ENCODE assay signal across 32 cellular contexts in genomic region chr1:220076861-220077762, GRCh38. TPM values are rescaled to one million over a fixed set of nuclear protein-coding genes. Genes with fewer than 3 reads are reported as not detected.
A peak's percentile ranks its signal among the peaks of the same experiment; 100 is the strongest.
DNase-seq lines count a peak whose midpoint lies in the region; ATAC-seq and TF ChIP-seq lines count a peak whose summit lies in the region.
"Had no signal": no experiment of that assay in that cellular context is flagged by ENCODE, and none has a peak within 500 bp of the region (broad histone marks: within the 10 kb centered on the region; RNA-seq: fewer than 3 reads in every experiment).

No MANE protein-coding gene starts in this region.

- 0 out of 2 replicates have a peak, but pooled peaks cover 4% of the 10 kb centered on the region for H3K36me3 ChIP-seq in PC-3 (ENCODE audit: low read depth, low read length)
- H3K36me3 ChIP-seq: neural progenitor cell had no signal

- no peak overlapping the region for H3K4me3 ChIP-seq in PC-3 (ENCODE audit: low read length)
- H3K4me3 ChIP-seq: cardiac muscle cell, coronary artery, neural progenitor cell had no signal

- H3K27ac Mint-ChIP-seq in memory B cell (peak overlapping the region; percentile 31), Calu3 (ENCODE audit: unreplicated experiment) (no peak overlapping the region)
- H3K27ac Mint-ChIP-seq: activated CD4-positive, alpha-beta T cell treated with anti-CD3 and anti-CD28 coated beads, Interleukin-2, amount 10 ng/mL, durations not matched to agents 24 days and 14 days; activated naive CD8-positive, alpha-beta T cell; neural progenitor cell; stimulated activated naive CD8-positive, alpha-beta T cell treated with anti-CD3 and anti-CD28 coated beads, Interleukin-15, amount 100 ng/mL, for 72 hours had no signal

- no peak overlapping the region for H3K9ac ChIP-seq in PC-3 (ENCODE audit: low read length)
- H3K9ac ChIP-seq: neural progenitor cell had no signal

- H3K27me3 Mint-ChIP-seq in memory B cell: no peaks in the 10 kb centered on the region
- no peaks in the 10 kb centered on the region for H3K27me3 Mint-ChIP-seq in Calu3 (ENCODE audit: unreplicated experiment)
- H3K27me3 Mint-ChIP-seq: activated CD4-positive, alpha-beta T cell treated with anti-CD3 and anti-CD28 coated beads, Interleukin-2, amount 10 ng/mL, durations not matched to agents 24 days and 14 days; activated naive CD8-positive, alpha-beta T cell; stimulated activated naive CD8-positive, alpha-beta T cell treated with anti-CD3 and anti-CD28 coated beads, Interleukin-15, amount 100 ng/mL, for 72 hours had no signal

- H3K27ac ChIP-seq in PC-3 (ENCODE audit: low read length): peak overlapping the region; percentile 31; the same call in 1 of the 2 replicates
- H3K27ac ChIP-seq: cardiac muscle cell, coronary artery, HL-60, neural progenitor cell, WERI-Rb-1 had no signal

- CTCF ChIA-PET in PC-3 (lab: Charles Lee): interaction anchor here (0.6 kb wide), 1 partner anchor 85 kb away, joined by 12 read pairs; no protein-coding TSS in a partner anchor
- CTCF ChIA-PET in Calu3 (lab: Charles Lee): no interaction called here

- in situ Hi-C loops in GM13977 (cut with MboI; ENCODE audit: low pct_unique_long_range_greater_than_20kb, low sequenced_read_pairs, unreplicated experiment): no loop called here

- H3K36me3 Mint-ChIP-seq in memory B cell (peaks cover 26% of the 10 kb centered on the region), Calu3 (ENCODE audit: insufficient read depth, unreplicated experiment) (peaks cover 6% of the 10 kb centered on the region)

- no peak overlapping the region for H2AFZ ChIP-seq in PC-3 (ENCODE audit: low read length)
- H2AFZ ChIP-seq: neural progenitor cell had no signal

- no peaks in the 10 kb centered on the region for H3K9me2 ChIP-seq in PC-3 (replicated peaks; ENCODE audit: low read length)

- ATAC-seq in PC-3 (peak; percentile 99), memory B cell (ENCODE audit: low read depth) (no peak), GM18517 (IDR thresholded peaks at IDR 0.05; ENCODE audit: unreplicated experiment) (no peak)
- ATAC-seq: left cardiac atrium; Panc1; right cardiac atrium; stimulated activated naive CD8-positive, alpha-beta T cell treated with anti-CD3 and anti-CD28 coated beads, Interleukin-15, amount 100 ng/mL, for 72 hours had no signal

- H3K9me3 Mint-ChIP-seq in memory B cell (no peaks in the 10 kb centered on the region), Calu3 (ENCODE audit: low read depth, unreplicated experiment) (no peaks in the 10 kb centered on the region)
- H3K9me3 Mint-ChIP-seq: activated CD4-positive, alpha-beta T cell treated with anti-CD3 and anti-CD28 coated beads, Interleukin-2, amount 10 ng/mL, durations not matched to agents 24 days and 14 days; neural progenitor cell; stimulated activated naive CD8-positive, alpha-beta T cell treated with anti-CD3 and anti-CD28 coated beads, Interleukin-15, amount 100 ng/mL, for 72 hours had no signal

- intact Hi-C loops in PC-3 (cut with micrococcal nuclease): no loop called here
- intact Hi-C loops in Calu3 (cut with micrococcal nuclease; ENCODE audit: unreplicated experiment): no loop called here

- no peaks in the 10 kb centered on the region for H3K4me1 ChIP-seq in PC-3 (ENCODE audit: insufficient read depth, low read length)
- H3K4me1 ChIP-seq: neural progenitor cell had no signal

- H3K79me2 ChIP-seq in PC-3 (ENCODE audit: low read length): peaks cover 4% of the 10 kb centered on the region; the same call in 1 of the 2 replicates

- DNase-seq in COLO829 (ENCODE audit: low spot score) (peak; percentile 87), PC-3 (peak; percentile 33), dermis blood vessel endothelial cell (peak; percentile 43), memory B cell (ENCODE audit: low spot score in 2 of 2) (no peak), Calu3 (no peak), NCI-H1092 treated with DMSO at 0.1 percent for 48 hours (lab: John Stamatoyannopoulos, UW) (no peak), GM13977 (ENCODE audit: low spot score) (no peak)
- DNase-seq: activated CD8-positive, alpha-beta memory T cell treated with anti-CD3 and anti-CD28 coated beads for 24 hours; activated T-cell treated with anti-CD3 and anti-CD28 coated beads for 4 hours; anterior cingulate cortex; DND-41; Kasumi-1; left cardiac atrium; mammary epithelial cell; NCI-H1436 treated with DMSO at 0.1 percent for 48 hours; NCI-H345; NCI-H69; posterior cingulate gyrus; right cardiac atrium; SHP77; stimulated activated CD8-positive, alpha-beta memory T cell treated with anti-CD3 and anti-CD28 coated beads, Interleukin-4, amount 100 ng/mL, for 48 hours; stimulated activated naive CD8-positive, alpha-beta T cell treated with anti-CD3 and anti-CD28 coated beads, Interleukin-15, amount 100 ng/mL, for 72 hours; SW 1271; WERI-Rb-1 had no signal

- H3K4me2 ChIP-seq in PC-3 (ENCODE audit: low read length): no peak overlapping the region
- H3K4me2 ChIP-seq: neural progenitor cell had no signal

- H3F3A ChIP-seq in PC-3 (ENCODE audit: low read length, unreplicated experiment): peaks cover 8% of the 10 kb centered on the region

- H4K20me1 ChIP-seq in PC-3 (ENCODE audit: low read length): no peaks in the 10 kb centered on the region

- H3K4me1 Mint-ChIP-seq in memory B cell (peaks cover 8% of the 10 kb centered on the region), Calu3 (ENCODE audit: low read depth, unreplicated experiment) (no peaks in the 10 kb centered on the region)
- H3K4me1 Mint-ChIP-seq: activated CD4-positive, alpha-beta T cell treated with anti-CD3 and anti-CD28 coated beads, Interleukin-2, amount 10 ng/mL, durations not matched to agents 24 days and 14 days; neural progenitor cell; stimulated activated naive CD8-positive, alpha-beta T cell treated with anti-CD3 and anti-CD28 coated beads, Interleukin-15, amount 100 ng/mL, for 72 hours had no signal

- TF ChIP-seq CTCF in PC-3 (conservative IDR thresholded peaks at IDR 0.05; ENCODE audit: low read depth, low read length): no peak
- no peak for TF ChIP-seq CTCF in Calu3 (IDR thresholded peaks at IDR 0.05; ENCODE audit: unreplicated experiment)
- TF ChIP-seq CTCF in GM13977 (IDR thresholded peaks at IDR 0.05; ENCODE audit: extremely low read depth, insufficient read depth, missing control alignments): no peak

- BruUV-seq in PC-3 (replicated peaks; lab: Mats Ljungman, UMichigan) (no TSS peak), Calu3 (replicated peaks; lab: Mats Ljungman, UMichigan) (no TSS peak)

- no peaks in the 10 kb centered on the region for H3K27me3 ChIP-seq in PC-3 (ENCODE audit: low read length)
- H3K27me3 ChIP-seq: cardiac muscle cell, neural progenitor cell had no signal

- H3K9me3 ChIP-seq in PC-3 (ENCODE audit: low read length): no peaks in the 10 kb centered on the region

- no peak overlapping the region for H3K4me3 Mint-ChIP-seq in memory B cell
- no peak overlapping the region for H3K4me3 Mint-ChIP-seq in Calu3 (ENCODE audit: low read depth, unreplicated experiment)
- H3K4me3 Mint-ChIP-seq: activated CD4-positive, alpha-beta T cell treated with anti-CD3 and anti-CD28 coated beads, Interleukin-2, amount 10 ng/mL, durations not matched to agents 24 days and 14 days; activated naive CD8-positive, alpha-beta T cell; neural progenitor cell; stimulated activated naive CD8-positive, alpha-beta T cell treated with anti-CD3 and anti-CD28 coated beads, Interleukin-15, amount 100 ng/mL, for 72 hours had no signal

- POLR2A ChIA-PET in PC-3 (lab: Charles Lee; ENCODE audit: unreplicated experiment): interaction anchor here (0.6 kb wide), 1 partner anchor 140 kb away, joined by 4 read pairs; no protein-coding TSS in a partner anchor

RNA-seq across cellular contexts. Expression of gene BPNT1, which starts 12.5 kb away (rescaled TPM):
- total RNA-seq in PC-3 (2014; rRNA removed) (40.7 and 49.7 TPM in 2 replicates), dermis blood vessel endothelial cell (37.3 and 42.4 TPM in 2 replicates), Calu3 (2022) (46.9 and 49.9 TPM in 2 replicates)

RNA-seq across cellular contexts. Expression of gene IARS2, which starts 16.8 kb away (rescaled TPM):
- total RNA-seq in PC-3 (2014; rRNA removed) (152 and 162 TPM in 2 replicates), dermis blood vessel endothelial cell (89.2 and 130 TPM in 2 replicates), Calu3 (2022) (95.5 and 104 TPM in 2 replicates)

RNA-seq across cellular contexts. Expression of gene EPRS1, which starts 30.8 kb away (rescaled TPM):
- total RNA-seq in PC-3 (2014; rRNA removed) (186 and 226 TPM in 2 replicates), dermis blood vessel endothelial cell (101 and 154 TPM in 2 replicates), Calu3 (2022) (143 and 155 TPM in 2 replicates)

Comparison
In these comparisons a context has a peak if more than half of its experiments do, and no peak if none do; other contexts are left out.
1. DNase-seq: peak in COLO829 (single experiment), PC-3 (single experiment) and dermis blood vessel endothelial cell (single experiment); none in memory B cell (0 of 2), Calu3 (single experiment), NCI-H1092 treated with DMSO at 0.1 percent for 48 hours (single experiment) and GM13977 (single experiment).